ENCODE assay signal across 1 cellular context in genomic region chr13:102312841-102313240, GRCh38.
TF ChIP-seq lines count a peak whose summit lies in the region.

No MANE protein-coding gene starts in this region.

TF ChIP-seq in H1, 55 proteins besides CTCF, POLR2A, EP300 and RAD21 (continued from another document):
- TF ChIP-seq, protein P1, sequence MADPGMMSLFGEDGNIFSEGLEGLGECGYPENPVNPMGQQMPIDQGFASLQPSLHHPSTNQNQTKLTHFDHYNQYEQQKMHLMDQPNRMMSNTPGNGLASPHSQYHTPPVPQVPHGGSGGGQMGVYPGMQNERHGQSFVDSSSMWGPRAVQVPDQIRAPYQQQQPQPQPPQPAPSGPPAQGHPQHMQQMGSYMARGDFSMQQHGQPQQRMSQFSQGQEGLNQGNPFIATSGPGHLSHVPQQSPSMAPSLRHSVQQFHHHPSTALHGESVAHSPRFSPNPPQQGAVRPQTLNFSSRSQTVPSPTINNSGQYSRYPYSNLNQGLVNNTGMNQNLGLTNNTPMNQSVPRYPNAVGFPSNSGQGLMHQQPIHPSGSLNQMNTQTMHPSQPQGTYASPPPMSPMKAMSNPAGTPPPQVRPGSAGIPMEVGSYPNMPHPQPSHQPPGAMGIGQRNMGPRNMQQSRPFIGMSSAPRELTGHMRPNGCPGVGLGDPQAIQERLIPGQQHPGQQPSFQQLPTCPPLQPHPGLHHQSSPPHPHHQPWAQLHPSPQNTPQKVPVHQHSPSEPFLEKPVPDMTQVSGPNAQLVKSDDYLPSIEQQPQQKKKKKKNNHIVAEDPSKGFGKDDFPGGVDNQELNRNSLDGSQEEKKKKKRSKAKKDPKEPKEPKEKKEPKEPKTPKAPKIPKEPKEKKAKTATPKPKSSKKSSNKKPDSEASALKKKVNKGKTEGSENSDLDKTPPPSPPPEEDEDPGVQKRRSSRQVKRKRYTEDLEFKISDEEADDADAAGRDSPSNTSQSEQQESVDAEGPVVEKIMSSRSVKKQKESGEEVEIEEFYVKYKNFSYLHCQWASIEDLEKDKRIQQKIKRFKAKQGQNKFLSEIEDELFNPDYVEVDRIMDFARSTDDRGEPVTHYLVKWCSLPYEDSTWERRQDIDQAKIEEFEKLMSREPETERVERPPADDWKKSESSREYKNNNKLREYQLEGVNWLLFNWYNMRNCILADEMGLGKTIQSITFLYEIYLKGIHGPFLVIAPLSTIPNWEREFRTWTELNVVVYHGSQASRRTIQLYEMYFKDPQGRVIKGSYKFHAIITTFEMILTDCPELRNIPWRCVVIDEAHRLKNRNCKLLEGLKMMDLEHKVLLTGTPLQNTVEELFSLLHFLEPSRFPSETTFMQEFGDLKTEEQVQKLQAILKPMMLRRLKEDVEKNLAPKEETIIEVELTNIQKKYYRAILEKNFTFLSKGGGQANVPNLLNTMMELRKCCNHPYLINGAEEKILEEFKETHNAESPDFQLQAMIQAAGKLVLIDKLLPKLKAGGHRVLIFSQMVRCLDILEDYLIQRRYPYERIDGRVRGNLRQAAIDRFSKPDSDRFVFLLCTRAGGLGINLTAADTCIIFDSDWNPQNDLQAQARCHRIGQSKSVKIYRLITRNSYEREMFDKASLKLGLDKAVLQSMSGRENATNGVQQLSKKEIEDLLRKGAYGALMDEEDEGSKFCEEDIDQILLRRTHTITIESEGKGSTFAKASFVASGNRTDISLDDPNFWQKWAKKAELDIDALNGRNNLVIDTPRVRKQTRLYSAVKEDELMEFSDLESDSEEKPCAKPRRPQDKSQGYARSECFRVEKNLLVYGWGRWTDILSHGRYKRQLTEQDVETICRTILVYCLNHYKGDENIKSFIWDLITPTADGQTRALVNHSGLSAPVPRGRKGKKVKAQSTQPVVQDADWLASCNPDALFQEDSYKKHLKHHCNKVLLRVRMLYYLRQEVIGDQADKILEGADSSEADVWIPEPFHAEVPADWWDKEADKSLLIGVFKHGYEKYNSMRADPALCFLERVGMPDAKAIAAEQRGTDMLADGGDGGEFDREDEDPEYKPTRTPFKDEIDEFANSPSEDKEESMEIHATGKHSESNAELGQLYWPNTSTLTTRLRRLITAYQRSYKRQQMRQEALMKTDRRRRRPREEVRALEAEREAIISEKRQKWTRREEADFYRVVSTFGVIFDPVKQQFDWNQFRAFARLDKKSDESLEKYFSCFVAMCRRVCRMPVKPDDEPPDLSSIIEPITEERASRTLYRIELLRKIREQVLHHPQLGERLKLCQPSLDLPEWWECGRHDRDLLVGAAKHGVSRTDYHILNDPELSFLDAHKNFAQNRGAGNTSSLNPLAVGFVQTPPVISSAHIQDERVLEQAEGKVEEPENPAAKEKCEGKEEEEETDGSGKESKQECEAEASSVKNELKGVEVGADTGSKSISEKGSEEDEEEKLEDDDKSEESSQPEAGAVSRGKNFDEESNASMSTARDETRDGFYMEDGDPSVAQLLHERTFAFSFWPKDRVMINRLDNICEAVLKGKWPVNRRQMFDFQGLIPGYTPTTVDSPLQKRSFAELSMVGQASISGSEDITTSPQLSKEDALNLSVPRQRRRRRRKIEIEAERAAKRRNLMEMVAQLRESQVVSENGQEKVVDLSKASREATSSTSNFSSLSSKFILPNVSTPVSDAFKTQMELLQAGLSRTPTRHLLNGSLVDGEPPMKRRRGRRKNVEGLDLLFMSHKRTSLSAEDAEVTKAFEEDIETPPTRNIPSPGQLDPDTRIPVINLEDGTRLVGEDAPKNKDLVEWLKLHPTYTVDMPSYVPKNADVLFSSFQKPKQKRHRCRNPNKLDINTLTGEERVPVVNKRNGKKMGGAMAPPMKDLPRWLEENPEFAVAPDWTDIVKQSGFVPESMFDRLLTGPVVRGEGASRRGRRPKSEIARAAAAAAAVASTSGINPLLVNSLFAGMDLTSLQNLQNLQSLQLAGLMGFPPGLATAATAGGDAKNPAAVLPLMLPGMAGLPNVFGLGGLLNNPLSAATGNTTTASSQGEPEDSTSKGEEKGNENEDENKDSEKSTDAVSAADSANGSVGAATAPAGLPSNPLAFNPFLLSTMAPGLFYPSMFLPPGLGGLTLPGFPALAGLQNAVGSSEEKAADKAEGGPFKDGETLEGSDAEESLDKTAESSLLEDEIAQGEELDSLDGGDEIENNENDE (IDR thresholded peaks at IDR 0.05; ENCODE audit: insufficient replicate concordance, low read length), result no peak
- TF ChIP-seq SAP30 (IDR thresholded peaks at IDR 0.05; ENCODE audit: insufficient read depth, insufficient replicate concordance, low read length) (no peak), YY1 (IDR thresholded peaks at IDR 0.05; ENCODE audit: low read depth, low read length) (no peak), POLR2AphosphoS5 (IDR thresholded peaks at IDR 0.05; ENCODE audit: low read depth, low read length) (no peak)
